In genomic region chr7:93228302-93228701, GRCh38 we compare ENCODE assay signal across 7 cellular contexts. TPM values are rescaled to one million over a fixed set of nuclear protein-coding genes. Genes with fewer than 3 reads are reported as not detected.
DNase-seq lines count a peak whose midpoint lies in the region; FAIRE-seq and TF ChIP-seq lines count a peak whose summit lies in the region.

No MANE protein-coding gene starts in this region.

- H3K9ac ChIP-seq in smooth muscle cell (ENCODE audit: low read depth), result no peak overlapping the region

- H3K36me3 ChIP-seq in HEK293 (ENCODE audit: control insufficient read depth in 2 of 2, insufficient read depth in 1 of 2, low read length in 2 of 2), result no peaks in the 10 kb centered on the region
- no peaks in the 10 kb centered on the region for H3K36me3 ChIP-seq in smooth muscle cell (ENCODE audit: low read depth)

- CTCF ChIA-PET in HEK293 (lab: Yijun Ruan, JAX), result interaction anchor here (0.6 to 3.5 kb wide), 16 partner anchors 10 to 1170 kb away, joined by 3 to 19 read pairs (median 4); no protein-coding TSS in a partner anchor

- no peaks in the 10 kb centered on the region for H4K20me1 ChIP-seq in smooth muscle cell (ENCODE audit: low read depth)

- H3K9me3 ChIP-seq in HEK293 (ENCODE audit: control insufficient read depth, insufficient read depth, low read depth, low read length) (no peaks in the 10 kb centered on the region), smooth muscle cell (replicated peaks; ENCODE audit: low read depth) (no peaks in the 10 kb centered on the region)

- WGBS in smooth muscle cell (ENCODE audit: low lambda C conversion rate), result 23% methylated on average over 2 of the region's 2 CpGs

- TF ChIP-seq CTCF in HEK293 (tag by site-specific recombination; IDR thresholded peaks at IDR 0.05), result 0 out of 2 replicates have a peak, but pooled peaks have one; percentile 14
- peak; percentile 91 for TF ChIP-seq CTCF in VCaP (conservative IDR thresholded peaks at IDR 0.05)
- peak; percentile 85 for TF ChIP-seq CTCF in smooth muscle cell (IDR thresholded peaks at IDR 0.05; ENCODE audit: borderline replicate concordance, insufficient read depth, poor library complexity, severe bottlenecking)

- H3K27ac ChIP-seq in HEK293 (ENCODE audit: extremely low read depth, low read depth, low read length) (no peak overlapping the region), VCaP (peak overlapping the region; percentile 64), smooth muscle cell (ENCODE audit: low read depth) (no peak overlapping the region)

- no peaks in the 10 kb centered on the region for H3F3A ChIP-seq in smooth muscle cell (ENCODE audit: low read depth)

- peak; percentile 91 for FAIRE-seq in G401.6 (lab: Jason Lieb, UNC)

- H3K4me3 ChIP-seq in HEK293 (ENCODE audit: low read depth, low read length), result no peak overlapping the region
- H3K4me3 ChIP-seq in smooth muscle cell, result no peak overlapping the region

- peak; percentile 82 for DNase-seq in NCI-H2171 treated with DMSO at 0.1 percent for 48 hours (lab: John Stamatoyannopoulos, UW)
- DNase-seq in glomerular endothelial cell (ENCODE audit: extremely low read depth, low read depth, low spot score), result peak; percentile 55
- DNase-seq in smooth muscle cell (lab: John Stamatoyannopoulos, UW; ENCODE audit: unreplicated experiment), result no peak
- no peak for DNase-seq in NK-92 treated with Interleukin-12 subunit alpha and Interleukin-12 subunit beta, amount 100 ng/mL, for 24 hours (lab: John Stamatoyannopoulos, UW)

- H3K4me1 ChIP-seq in HEK293 (ENCODE audit: control insufficient read depth, insufficient read depth, low read length) (no peaks in the 10 kb centered on the region), smooth muscle cell (ENCODE audit: low read depth) (peaks cover 5% of the 10 kb centered on the region)

- H3K27me3 ChIP-seq in smooth muscle cell (ENCODE audit: low read depth), result peaks cover 10% of the 10 kb centered on the region

- H3K4me2 ChIP-seq in smooth muscle cell, result no peak overlapping the region

- POLR2A ChIA-PET in HEK293 (lab: Yijun Ruan, JAX), result no interaction called here

- H3K79me2 ChIP-seq in smooth muscle cell (ENCODE audit: low read depth), result peaks cover 11% of the 10 kb centered on the region

- no peak overlapping the region for H2AFZ ChIP-seq in smooth muscle cell (ENCODE audit: low read depth)

TF ChIP-seq in HEK293, 187 proteins besides CTCF, POLR2A, EP300 and RAD21:
- TF ChIP-seq ZIC2 (tag by site-specific recombination; IDR thresholded peaks at IDR 0.05) (no peak), ZNF623 (tag by site-specific recombination; IDR thresholded peaks at IDR 0.05) (no peak), ZNF549 (tag by site-specific recombination; IDR thresholded peaks at IDR 0.05) (no peak), ZNF2 (tag by site-specific recombination; IDR thresholded peaks at IDR 0.05) (0 out of 2 replicates have a peak, but pooled peaks have one; percentile 35), ZNF513 (tag by site-specific recombination; IDR thresholded peaks at IDR 0.05) (no peak), KLF9 (tag by site-specific recombination; IDR thresholded peaks at IDR 0.05; ENCODE audit: low read depth) (no peak), KLF16 (tag by site-specific recombination; IDR thresholded peaks at IDR 0.05) (no peak), SALL2 (tag by site-specific recombination; IDR thresholded peaks at IDR 0.05; ENCODE audit: borderline replicate concordance) (no peak), ZNF654 (tag by site-specific recombination; IDR thresholded peaks at IDR 0.05; ENCODE audit: low read depth) (peak; percentile 63), ZNF398 (tag by site-specific recombination; IDR thresholded peaks at IDR 0.05) (no peak), ZBTB8A (tag by site-specific recombination; IDR thresholded peaks at IDR 0.05) (no peak), ZNF830 (tag by site-specific recombination; IDR thresholded peaks at IDR 0.05; ENCODE audit: low read depth) (no peak), ZNF23 (tag by site-specific recombination; IDR thresholded peaks at IDR 0.05; ENCODE audit: borderline replicate concordance) (no peak), ZNF670 (tag by site-specific recombination; IDR thresholded peaks at IDR 0.05; ENCODE audit: low read depth) (no peak), BCL6B (tag by site-specific recombination; IDR thresholded peaks at IDR 0.05) (no peak), ZNF677 (tag by site-specific recombination; IDR thresholded peaks at IDR 0.05) (no peak), ZNF692 (tag by site-specific recombination; IDR thresholded peaks at IDR 0.05) (no peak), ZBTB26 (tag by site-specific recombination; optimal IDR thresholded peaks at IDR 0.05) (no peak), SCRT2 (tag by site-specific recombination; IDR thresholded peaks at IDR 0.05) (peak; percentile 46; the same call in 1 of the 2 replicates), ZNF324 (tag by site-specific recombination; IDR thresholded peaks at IDR 0.05) (no peak), ZEB2 (tag by site-specific recombination; IDR thresholded peaks at IDR 0.05) (0 out of 2 replicates have a peak, but pooled peaks have one; percentile 31), ZNF175 (tag by site-specific recombination; IDR thresholded peaks at IDR 0.05) (no peak), ZNF629 (tag by site-specific recombination; IDR thresholded peaks at IDR 0.05) (no peak), ZNF660 (tag by site-specific recombination; IDR thresholded peaks at IDR 0.05) (peak; percentile 79), ZFHX2 (tag by site-specific recombination; conservative IDR thresholded peaks at IDR 0.05) (no peak), ZNF701 (tag by site-specific recombination; IDR thresholded peaks at IDR 0.05) (no peak), ZNF843 (tag by site-specific recombination; IDR thresholded peaks at IDR 0.05) (no peak), ZNF239 (tag by site-specific recombination; IDR thresholded peaks at IDR 0.05) (no peak)

RNA-seq across cellular contexts. Expression of gene HEPACAM2, which starts 2.0 kb away (rescaled TPM):
- total RNA-seq in glomerular endothelial cell, result not detected in 2 replicates
- not detected in 2 replicates for total RNA-seq in smooth muscle cell
- not detected in 2 replicates for polyA plus RNA-seq in smooth muscle cell

RNA-seq across cellular contexts. Expression of gene VPS50, which starts 3.9 kb away (rescaled TPM):
- total RNA-seq in glomerular endothelial cell (11.8 and 15.5 TPM in 2 replicates), smooth muscle cell (26.7 and 29.7 TPM in 2 replicates)
- 5.5 and 7.7 TPM in 2 replicates for polyA plus RNA-seq in smooth muscle cell

Comparison
In these comparisons a context has a peak if more than half of its experiments do, and no peak if none do; other contexts are left out.
1. CTCF ChIP-seq: peak in every context shown above with its lines; median percentile 91 in VCaP; 85 in smooth muscle cell; 14 in HEK293.
2. DNase-seq: peak in NCI-H2171 treated with DMSO at 0.1 percent for 48 hours (single experiment) and glomerular endothelial cell (single experiment); none in smooth muscle cell (single experiment) and NK-92 treated with Interleukin-12 subunit alpha and Interleukin-12 subunit beta, amount 100 ng/mL, for 24 hours (single experiment).